Comparison of ENCODE assay signal across 13 cellular contexts in genomic region chr16:58854392-58854791, GRCh38.
DNase-seq lines count a peak whose midpoint lies in the region; ATAC-seq lines count a peak whose summit lies in the region.
"Had no signal": no experiment of that assay in that cellular context is flagged by ENCODE, and none has a peak within 500 bp of the region (broad histone marks: within the 10 kb centered on the region; RNA-seq: fewer than 3 reads in every experiment).

No MANE protein-coding gene starts in this region.

- no peak overlapping the region for H3K27ac Mint-ChIP-seq in activated naive CD8-positive, alpha-beta T cell treated with anti-CD3 and anti-CD28 coated beads, Interleukin-2, amount 50 U/mL, for 24 hours
- H3K27ac Mint-ChIP-seq in activated naive CD8-positive, alpha-beta T cell treated with anti-CD3 and anti-CD28 coated beads for 36 hours = no peak overlapping the region
- H3K27ac Mint-ChIP-seq: activated T-cell treated with anti-CD3 and anti-CD28 coated beads, Interleukin-2, amount 50 U/mL, for 24 hours; GM23338 had no signal

- H3K9me3 Mint-ChIP-seq in activated naive CD8-positive, alpha-beta T cell treated with anti-CD3 and anti-CD28 coated beads, Interleukin-2, amount 50 U/mL, for 24 hours = no peaks in the 10 kb centered on the region
- peaks cover 3% of the 10 kb centered on the region for H3K9me3 Mint-ChIP-seq in activated naive CD8-positive, alpha-beta T cell treated with anti-CD3 and anti-CD28 coated beads for 36 hours
- H3K9me3 Mint-ChIP-seq: activated T-cell treated with anti-CD3 and anti-CD28 coated beads, Interleukin-2, amount 50 U/mL, for 24 hours; GM23338 had no signal

- DNase-seq in activated naive CD8-positive, alpha-beta T cell treated with anti-CD3 and anti-CD28 coated beads, Interleukin-2, amount 50 U/mL, for 24 hours = no peak
- no peak for DNase-seq in activated naive CD8-positive, alpha-beta T cell treated with anti-CD3 and anti-CD28 coated beads for 36 hours
- DNase-seq in NCI-H1105 (lab: John Stamatoyannopoulos, UW) (no peak), NCI-H1048 (lab: John Stamatoyannopoulos, UW) (no peak), AG20443 (ENCODE audit: low spot score) (no peak)
- DNase-seq: activated T-cell treated with anti-CD3 and anti-CD28 coated beads, Interleukin-2, amount 50 U/mL, for 24 hours; DND-41; mucosa of descending colon; upper lobe of left lung had no signal

- H3K36me3 Mint-ChIP-seq in activated naive CD8-positive, alpha-beta T cell treated with anti-CD3 and anti-CD28 coated beads, Interleukin-2, amount 50 U/mL, for 24 hours (ENCODE audit: low read depth) = no peaks in the 10 kb centered on the region
- H3K36me3 Mint-ChIP-seq in activated naive CD8-positive, alpha-beta T cell treated with anti-CD3 and anti-CD28 coated beads for 36 hours = no peaks in the 10 kb centered on the region

- no peaks in the 10 kb centered on the region for H3K4me1 Mint-ChIP-seq in activated naive CD8-positive, alpha-beta T cell treated with anti-CD3 and anti-CD28 coated beads, Interleukin-2, amount 50 U/mL, for 24 hours
- peaks cover 2% of the 10 kb centered on the region for H3K4me1 Mint-ChIP-seq in activated naive CD8-positive, alpha-beta T cell treated with anti-CD3 and anti-CD28 coated beads for 36 hours

- H3K4me3 Mint-ChIP-seq in activated naive CD8-positive, alpha-beta T cell treated with anti-CD3 and anti-CD28 coated beads, Interleukin-2, amount 50 U/mL, for 24 hours = no peak overlapping the region
- no peak overlapping the region for H3K4me3 Mint-ChIP-seq in activated naive CD8-positive, alpha-beta T cell treated with anti-CD3 and anti-CD28 coated beads for 36 hours
- H3K4me3 Mint-ChIP-seq: activated T-cell treated with anti-CD3 and anti-CD28 coated beads, Interleukin-2, amount 50 U/mL, for 24 hours; GM23338 had no signal

- ATAC-seq in activated naive CD8-positive, alpha-beta T cell treated with anti-CD3 and anti-CD28 coated beads, Interleukin-2, amount 50 U/mL, for 24 hours = peak; percentile 43
- ATAC-seq in HG02610 (IDR thresholded peaks at IDR 0.05; ENCODE audit: unreplicated experiment) = peak; percentile 91
- peak; percentile 83 for ATAC-seq in HG03432 (IDR thresholded peaks at IDR 0.05; ENCODE audit: unreplicated experiment)
- ATAC-seq in GM19328 (IDR thresholded peaks at IDR 0.05; ENCODE audit: unreplicated experiment) = no peak
- ATAC-seq: GM23338, mucosa of descending colon had no signal

- H3K27me3 Mint-ChIP-seq in activated naive CD8-positive, alpha-beta T cell treated with anti-CD3 and anti-CD28 coated beads, Interleukin-2, amount 50 U/mL, for 24 hours = peaks cover 2% of the 10 kb centered on the region
- H3K27me3 Mint-ChIP-seq in activated naive CD8-positive, alpha-beta T cell treated with anti-CD3 and anti-CD28 coated beads for 36 hours = peaks cover 6% of the 10 kb centered on the region
